ENCODE assay signal across 1 cellular context in genomic region chr6:124080483-124080882, GRCh38.
TF ChIP-seq lines count a peak whose summit lies in the region.

No MANE protein-coding gene starts in this region.

TF ChIP-seq in HEK293, 187 proteins besides CTCF, POLR2A, EP300 and RAD21 (continued from another document):
- TF ChIP-seq GFI1B (tag by site-specific recombination; IDR thresholded peaks at IDR 0.05) (peak; percentile 40; the same call in 1 of the 2 replicates), SALL2 (tag by site-specific recombination; IDR thresholded peaks at IDR 0.05; ENCODE audit: borderline replicate concordance) (no peak), ZBTB1 (tag by site-specific recombination; IDR thresholded peaks at IDR 0.05) (no peak), BCL11B (tag by site-specific recombination; IDR thresholded peaks at IDR 0.05; ENCODE audit: low read depth) (no peak), HOXD13 (CRISPR knock-in tag; IDR thresholded peaks at IDR 0.05; ENCODE audit: borderline replicate concordance) (no peak), WT1 (tag by site-specific recombination; IDR thresholded peaks at IDR 0.05) (peak; percentile 88), ZNF2 (tag by site-specific recombination; IDR thresholded peaks at IDR 0.05) (no peak)
